In genomic region chr1:25820247-25821111, GRCh38 we compare ENCODE assay signal across 1 cellular context.
A peak's percentile ranks its signal among the peaks of the same experiment; 100 is the strongest.
TF ChIP-seq lines count a peak whose summit lies in the region.

No MANE protein-coding gene starts in this region.

TF ChIP-seq in HepG2, 621 proteins besides CTCF, POLR2A, EP300 and RAD21 (continued from another document and continues in another):
- TF ChIP-seq CSRNP2 (CRISPR knock-in tag; conservative IDR thresholded peaks at IDR 0.05; ENCODE audit: low read depth) = no peak
- TF ChIP-seq CREBL2 (CRISPR knock-in tag; IDR thresholded peaks at IDR 0.05; ENCODE audit: borderline replicate concordance) = 0 out of 2 replicates have a peak, but pooled peaks have one; percentile 9
- no peak for TF ChIP-seq TCF7 (IDR thresholded peaks at IDR 0.05; ENCODE audit: low read depth)
- no peak for TF ChIP-seq ZNF605 (CRISPR knock-in tag; IDR thresholded peaks at IDR 0.05)
- no peak for TF ChIP-seq ATF6 (CRISPR knock-in tag; conservative IDR thresholded peaks at IDR 0.05)
- no peak for TF ChIP-seq ZNF549 (CRISPR knock-in tag; IDR thresholded peaks at IDR 0.05)
- TF ChIP-seq KDM4B (CRISPR knock-in tag; IDR thresholded peaks at IDR 0.05) = no peak
- no peak for TF ChIP-seq SRSF4 (IDR thresholded peaks at IDR 0.05; ENCODE audit: low read depth, low read length, poor library complexity, severe bottlenecking)
- no peak for TF ChIP-seq ZHX1 (CRISPR knock-in tag; IDR thresholded peaks at IDR 0.05; ENCODE audit: low read depth)
- no peak for TF ChIP-seq CREB3 (CRISPR knock-in tag; IDR thresholded peaks at IDR 0.05)
- 0 out of 2 replicates have a peak, but pooled peaks have one; percentile 55 for TF ChIP-seq ZNF431 (CRISPR knock-in tag; IDR thresholded peaks at IDR 0.05; ENCODE audit: borderline replicate concordance, low read depth)
- no peak for TF ChIP-seq EZH2 (conservative IDR thresholded peaks at IDR 0.05; ENCODE audit: low read depth, low read length)
- no peak for TF ChIP-seq ZNF513 (CRISPR knock-in tag; conservative IDR thresholded peaks at IDR 0.05)
- no peak for TF ChIP-seq MED8 (CRISPR knock-in tag; IDR thresholded peaks at IDR 0.05; ENCODE audit: insufficient replicate concordance)
- TF ChIP-seq E2F1 (CRISPR knock-in tag; IDR thresholded peaks at IDR 0.05) = no peak
- TF ChIP-seq RNF219 (CRISPR knock-in tag; IDR thresholded peaks at IDR 0.05) = no peak
- no peak for TF ChIP-seq TBP (CRISPR knock-in tag; IDR thresholded peaks at IDR 0.05)
- TF ChIP-seq HNRNPL (IDR thresholded peaks at IDR 0.05; ENCODE audit: low read depth, low read length) = 0 out of 2 replicates have a peak, but pooled peaks have one; percentile 29
- no peak for TF ChIP-seq ARNTL (CRISPR knock-in tag; IDR thresholded peaks at IDR 0.05)
- TF ChIP-seq TGIF2 (CRISPR knock-in tag; IDR thresholded peaks at IDR 0.05) = no peak
- TF ChIP-seq GATAD1 (CRISPR knock-in tag; IDR thresholded peaks at IDR 0.05) = peak; percentile 59
- TF ChIP-seq NBN (conservative IDR thresholded peaks at IDR 0.05) = no peak
- no peak for TF ChIP-seq USF2 (IDR thresholded peaks at IDR 0.05; ENCODE audit: low read depth, low read length)
- TF ChIP-seq USF2 (CRISPR knock-in tag; IDR thresholded peaks at IDR 0.05; ENCODE audit: borderline replicate concordance) = no peak
- TF ChIP-seq MAFK (conservative IDR thresholded peaks at IDR 0.05 in 1 of 2, IDR thresholded peaks at IDR 0.05 in 1 of 2; ENCODE audit: low read length in 2 of 2) = no peak
- no peak for TF ChIP-seq SIX1 (CRISPR knock-in tag; IDR thresholded peaks at IDR 0.05; ENCODE audit: borderline replicate concordance)
- no peak; the same call in 1 of the 2 replicates for TF ChIP-seq TOPORS (CRISPR knock-in tag; IDR thresholded peaks at IDR 0.05)
- no peak for TF ChIP-seq SP140L (CRISPR knock-in tag; IDR thresholded peaks at IDR 0.05; ENCODE audit: borderline replicate concordance)
- TF ChIP-seq TAF15 (IDR thresholded peaks at IDR 0.05; ENCODE audit: low read depth, low read length, poor library complexity, severe bottlenecking) = no peak
- TF ChIP-seq ZNF557 (CRISPR knock-in tag; IDR thresholded peaks at IDR 0.05) = no peak
- TF ChIP-seq HMGXB4 (CRISPR knock-in tag; IDR thresholded peaks at IDR 0.05; ENCODE audit: borderline replicate concordance in 1 of 2, low read depth in 1 of 2) = peak; percentile 28 to 78; a peak in 2 of 4 replicates
- peak; percentile 70; the same call in 1 of the 2 replicates for TF ChIP-seq KDM5B (CRISPR knock-in tag; IDR thresholded peaks at IDR 0.05; ENCODE audit: borderline replicate concordance)
- no peak for TF ChIP-seq NFKB2 (CRISPR knock-in tag; IDR thresholded peaks at IDR 0.05; ENCODE audit: borderline replicate concordance)
- no peak for TF ChIP-seq ZNF274 (CRISPR knock-in tag; IDR thresholded peaks at IDR 0.05)
- peak; percentile 40; the same call in 1 of the 2 replicates for TF ChIP-seq EEA1 (CRISPR knock-in tag; IDR thresholded peaks at IDR 0.05; ENCODE audit: borderline replicate concordance)
- TF ChIP-seq DMAP1 (CRISPR knock-in tag; IDR thresholded peaks at IDR 0.05) = no peak
- peak; percentile 30; the same call in 1 of the 2 replicates for TF ChIP-seq ZNF430 (CRISPR knock-in tag; IDR thresholded peaks at IDR 0.05)
- TF ChIP-seq ZNF781 (CRISPR knock-in tag; IDR thresholded peaks at IDR 0.05; ENCODE audit: borderline replicate concordance, not compliant biosample characterization) = no peak
- TF ChIP-seq GABPA (IDR thresholded peaks at IDR 0.05; ENCODE audit: low read depth, low read length) = no peak
- no peak for TF ChIP-seq GABPA (CRISPR knock-in tag; IDR thresholded peaks at IDR 0.05; ENCODE audit: low read depth)
- no peak for TF ChIP-seq ZNF589 (CRISPR knock-in tag; conservative IDR thresholded peaks at IDR 0.05)
- TF ChIP-seq DR1 (CRISPR knock-in tag; IDR thresholded peaks at IDR 0.05) = no peak; the same call in 1 of the 2 replicates
- 0 out of 2 replicates have a peak, but pooled peaks have one; percentile 10 for TF ChIP-seq ZBTB44 (CRISPR knock-in tag; IDR thresholded peaks at IDR 0.05)
- TF ChIP-seq ZNF317 (CRISPR knock-in tag; IDR thresholded peaks at IDR 0.05) = no peak; the same call in 1 of the 2 replicates
- TF ChIP-seq ELF1 (CRISPR knock-in tag; IDR thresholded peaks at IDR 0.05) = no peak
- TF ChIP-seq PTBP1 (IDR thresholded peaks at IDR 0.05; ENCODE audit: low read depth, low read length, poor library complexity, severe bottlenecking) = no peak
- no peak for TF ChIP-seq PRMT3 (CRISPR knock-in tag; IDR thresholded peaks at IDR 0.05; ENCODE audit: borderline replicate concordance, low read depth)
- TF ChIP-seq MYC (CRISPR knock-in tag; IDR thresholded peaks at IDR 0.05; ENCODE audit: borderline replicate concordance) = no peak; the same call in 1 of the 2 replicates
